Comparison of ENCODE assay signal across 1 cellular context in genomic region chr19:12806242-12807131, GRCh38.
A peak's percentile ranks its signal among the peaks of the same experiment; 100 is the strongest.
TF ChIP-seq lines count a peak whose summit lies in the region.

RNASEH2A (plus strand) TSS chr19:12806584; CDS start chr19:12806674, 90 bp downstream.

TF ChIP-seq in HepG2, 621 proteins besides CTCF, POLR2A, EP300 and RAD21 (continued from another document and continues in another):
- TF ChIP-seq ZNF350 (CRISPR knock-in tag; IDR thresholded peaks at IDR 0.05; ENCODE audit: borderline replicate concordance, low read depth), result peak; percentile 50; the same call in 1 of the 2 replicates
- no peak for TF ChIP-seq SRF (IDR thresholded peaks at IDR 0.05; ENCODE audit: low read depth, low read length)
- TF ChIP-seq DNMT1 (CRISPR knock-in tag; IDR thresholded peaks at IDR 0.05), result no peak
- TF ChIP-seq ZNF75D (CRISPR knock-in tag; IDR thresholded peaks at IDR 0.05; ENCODE audit: borderline replicate concordance), result no peak
- TF ChIP-seq TFDP2 (CRISPR knock-in tag; IDR thresholded peaks at IDR 0.05), result peak; percentile 99
- no peak for TF ChIP-seq ZNF850 (CRISPR knock-in tag; conservative IDR thresholded peaks at IDR 0.05)
- TF ChIP-seq RAD51 (IDR thresholded peaks at IDR 0.05; ENCODE audit: borderline replicate concordance), result no peak
- TF ChIP-seq GATA4 (IDR thresholded peaks at IDR 0.05; ENCODE audit: borderline replicate concordance, low read depth), result no peak
- no peak for TF ChIP-seq ZIK1 (CRISPR knock-in tag; IDR thresholded peaks at IDR 0.05; ENCODE audit: borderline replicate concordance, low read depth)
- TF ChIP-seq ZUFSP (CRISPR knock-in tag; IDR thresholded peaks at IDR 0.05; ENCODE audit: borderline replicate concordance), result no peak
- no peak for TF ChIP-seq MAFK (conservative IDR thresholded peaks at IDR 0.05 in 1 of 2, IDR thresholded peaks at IDR 0.05 in 1 of 2; ENCODE audit: low read length in 2 of 2)
- TF ChIP-seq SOX5 (CRISPR knock-in tag; IDR thresholded peaks at IDR 0.05; ENCODE audit: borderline replicate concordance), result no peak
- TF ChIP-seq KLF16 (CRISPR knock-in tag; IDR thresholded peaks at IDR 0.05), result peak in 1 of 2 experiments; percentile 68; a peak in 2 of 4 replicates
- no peak for TF ChIP-seq CBX2 (IDR thresholded peaks at IDR 0.05; ENCODE audit: low read depth, low read length)
- no peak for TF ChIP-seq CBX2 (CRISPR knock-in tag; IDR thresholded peaks at IDR 0.05; ENCODE audit: low read depth)
- no peak for TF ChIP-seq ZNF644 (CRISPR knock-in tag; IDR thresholded peaks at IDR 0.05; ENCODE audit: low read depth)
- peak; percentile 61; the same call in 1 of the 2 replicates for TF ChIP-seq RXRA (CRISPR knock-in tag; IDR thresholded peaks at IDR 0.05)
- no peak for TF ChIP-seq CEBPZ (IDR thresholded peaks at IDR 0.05; ENCODE audit: low read length)
- TF ChIP-seq ZBTB10 (CRISPR knock-in tag; IDR thresholded peaks at IDR 0.05; ENCODE audit: borderline replicate concordance), result 0 out of 2 replicates have a peak, but pooled peaks have one; percentile 38
- peak; percentile 69; the same call in 1 of the 2 replicates for TF ChIP-seq MYC (CRISPR knock-in tag; IDR thresholded peaks at IDR 0.05; ENCODE audit: borderline replicate concordance)
- TF ChIP-seq TEAD3 (CRISPR knock-in tag; optimal IDR thresholded peaks at IDR 0.05; ENCODE audit: borderline replicate concordance), result peak; percentile 75
- TF ChIP-seq ZNF281 (CRISPR knock-in tag; IDR thresholded peaks at IDR 0.05; ENCODE audit: borderline replicate concordance), result 0 out of 2 replicates have a peak, but pooled peaks have one; percentile 33
- TF ChIP-seq RFXAP (CRISPR knock-in tag; IDR thresholded peaks at IDR 0.05; ENCODE audit: borderline replicate concordance), result peak; percentile 70
- TF ChIP-seq TRIM24 (CRISPR knock-in tag; IDR thresholded peaks at IDR 0.05), result no peak
- no peak for TF ChIP-seq ZBTB3 (CRISPR knock-in tag; IDR thresholded peaks at IDR 0.05; ENCODE audit: borderline replicate concordance, low read depth)
- TF ChIP-seq CCDC6 (CRISPR knock-in tag; IDR thresholded peaks at IDR 0.05), result 0 out of 2 replicates have a peak, but pooled peaks have one; percentile 22
- TF ChIP-seq ZNF510 (CRISPR knock-in tag; IDR thresholded peaks at IDR 0.05; ENCODE audit: low read depth), result peak; percentile 93; the same call in 1 of the 2 replicates
- TF ChIP-seq RFX1 (IDR thresholded peaks at IDR 0.05), result no peak
- peak; percentile 22; the same call in 1 of the 2 replicates for TF ChIP-seq NCOA2 (CRISPR knock-in tag; IDR thresholded peaks at IDR 0.05)
- TF ChIP-seq KDM2A (CRISPR knock-in tag; IDR thresholded peaks at IDR 0.05; ENCODE audit: borderline replicate concordance, low read depth), result peak; percentile 81
- TF ChIP-seq SP1 (IDR thresholded peaks at IDR 0.05), result no peak
- peak; percentile 85 for TF ChIP-seq SP1 (CRISPR knock-in tag; IDR thresholded peaks at IDR 0.05)
- TF ChIP-seq RFXANK (CRISPR knock-in tag; IDR thresholded peaks at IDR 0.05), result peak; percentile 68; the same call in 1 of the 2 replicates
- 0 out of 2 replicates have a peak, but pooled peaks have one; percentile 65 for TF ChIP-seq ZNF761 (CRISPR knock-in tag; conservative IDR thresholded peaks at IDR 0.05)
- peak; percentile 88 for TF ChIP-seq MXD3 (CRISPR knock-in tag; IDR thresholded peaks at IDR 0.05)
- no peak for TF ChIP-seq ZSCAN21 (CRISPR knock-in tag; IDR thresholded peaks at IDR 0.05; ENCODE audit: borderline replicate concordance)
- TF ChIP-seq SYNCRIP (IDR thresholded peaks at IDR 0.05; ENCODE audit: insufficient read depth, low read depth, low read length), result no peak
- TF ChIP-seq SP140L (CRISPR knock-in tag; IDR thresholded peaks at IDR 0.05; ENCODE audit: borderline replicate concordance), result no peak; the same call in 1 of the 2 replicates
- peak; percentile 85 for TF ChIP-seq PHF20 (CRISPR knock-in tag; IDR thresholded peaks at IDR 0.05)
- TF ChIP-seq ZNF792 (CRISPR knock-in tag; IDR thresholded peaks at IDR 0.05), result peak; percentile 64; the same call in 1 of the 2 replicates
- TF ChIP-seq ARNT (IDR thresholded peaks at IDR 0.05), result no peak
- TF ChIP-seq ZFP90 (CRISPR knock-in tag; IDR thresholded peaks at IDR 0.05; ENCODE audit: borderline replicate concordance), result peak; percentile 88; the same call in 1 of the 2 replicates
- 0 out of 2 replicates have a peak, but pooled peaks have one; percentile 43 for TF ChIP-seq GZF1 (CRISPR knock-in tag; IDR thresholded peaks at IDR 0.05)
- TF ChIP-seq CREB1 (IDR thresholded peaks at IDR 0.05), result peak; percentile 88
- TF ChIP-seq CREB1 (CRISPR knock-in tag; IDR thresholded peaks at IDR 0.05), result peak; percentile 91
- TF ChIP-seq MTA1 (CRISPR knock-in tag; IDR thresholded peaks at IDR 0.05; ENCODE audit: borderline replicate concordance), result 0 out of 2 replicates have a peak, but pooled peaks have one; percentile 39
- TF ChIP-seq SALL1 (CRISPR knock-in tag; IDR thresholded peaks at IDR 0.05), result peak; percentile 75
- TF ChIP-seq ZNF10 (CRISPR knock-in tag; IDR thresholded peaks at IDR 0.05; ENCODE audit: borderline replicate concordance, low read depth), result no peak
- 0 out of 2 replicates have a peak, but pooled peaks have one; percentile 41 for TF ChIP-seq ZFP36L2 (CRISPR knock-in tag; IDR thresholded peaks at IDR 0.05)
- 0 out of 2 replicates have a peak, but pooled peaks have one; percentile 85 for TF ChIP-seq ZNF704 (CRISPR knock-in tag; IDR thresholded peaks at IDR 0.05; ENCODE audit: borderline replicate concordance)
- no peak for TF ChIP-seq EZH2 (conservative IDR thresholded peaks at IDR 0.05; ENCODE audit: low read depth, low read length)
- TF ChIP-seq TFDP1 (CRISPR knock-in tag; IDR thresholded peaks at IDR 0.05; ENCODE audit: borderline replicate concordance), result peak; percentile 99
- TF ChIP-seq ZNF251 (CRISPR knock-in tag; IDR thresholded peaks at IDR 0.05), result no peak
- no peak for TF ChIP-seq CCAR2 (optimal IDR thresholded peaks at IDR 0.05; ENCODE audit: low read depth, low read length)
- TF ChIP-seq FOXA1 (IDR thresholded peaks at IDR 0.05), result no peak
- no peak for TF ChIP-seq FOXA1 (CRISPR knock-in tag; IDR thresholded peaks at IDR 0.05)
- peak; percentile 43; the same call in 1 of the 2 replicates for TF ChIP-seq MEIS2 (CRISPR knock-in tag; IDR thresholded peaks at IDR 0.05)
- no peak for TF ChIP-seq HNF4A (CRISPR knock-in tag; IDR thresholded peaks at IDR 0.05)
- peak; percentile 70; the same call in 1 of the 2 replicates for TF ChIP-seq ZNF768 (CRISPR knock-in tag; IDR thresholded peaks at IDR 0.05)
- no peak for TF ChIP-seq ZNF672 (CRISPR knock-in tag; IDR thresholded peaks at IDR 0.05)
